Comparison of ENCODE assay signal across 8 cellular contexts in genomic region chr11:3947084-3947483, GRCh38.
DNase-seq lines count a peak whose midpoint lies in the region; ATAC-seq and TF ChIP-seq lines count a peak whose summit lies in the region.

No MANE protein-coding gene starts in this region.

- ATAC-seq in GM19455 (IDR thresholded peaks at IDR 0.05; ENCODE audit: unreplicated experiment) (peak; percentile 66), HG03571 (IDR thresholded peaks at IDR 0.05; ENCODE audit: unreplicated experiment) (peak; percentile 64), PC-3 (no peak)

- no peak overlapping the region for H2AFZ ChIP-seq in PC-3 (ENCODE audit: low read length)

- H3K9me3 Mint-ChIP-seq in CD8-positive, alpha-beta memory T cell = peaks cover 0 to 1% (median 0%) of the 10 kb centered on the region in 5 donors
- H3K9me3 Mint-ChIP-seq in activated T-cell treated with anti-CD3 and anti-CD28 coated beads, Interleukin-2, amount 50 U/mL, for 24 hours = peaks cover 7% of the 10 kb centered on the region
- no peaks in the 10 kb centered on the region for H3K9me3 Mint-ChIP-seq in immature natural killer cell

- H3K4me1 ChIP-seq in CD8-positive, alpha-beta memory T cell (ENCODE audit: insufficient read depth, low read length) = peaks cover 98% of the 10 kb centered on the region
- H3K4me1 ChIP-seq in stomach = peaks cover 47 to 99% (median 68%) of the 10 kb centered on the region in 4 donors
- H3K4me1 ChIP-seq in PC-3 (ENCODE audit: insufficient read depth, low read length) = no peaks in the 10 kb centered on the region

- H3K27me3 Mint-ChIP-seq in CD8-positive, alpha-beta memory T cell = no peaks in the 10 kb centered on the region
- no peaks in the 10 kb centered on the region for H3K27me3 Mint-ChIP-seq in activated T-cell treated with anti-CD3 and anti-CD28 coated beads, Interleukin-2, amount 50 U/mL, for 24 hours
- peaks cover 0 to 10% (median 2%) of the 10 kb centered on the region in 3 donors for H3K27me3 Mint-ChIP-seq in immature natural killer cell (ENCODE audit: low read depth in 3 of 3)

- H3K4me1 Mint-ChIP-seq in CD8-positive, alpha-beta memory T cell = peaks cover 94 to 97% (median 97%) of the 10 kb centered on the region in 3 donors
- peaks cover 94% of the 10 kb centered on the region for H3K4me1 Mint-ChIP-seq in activated T-cell treated with anti-CD3 and anti-CD28 coated beads, Interleukin-2, amount 50 U/mL, for 24 hours (ENCODE audit: low read depth)
- peaks cover 96 to 100% of the 10 kb centered on the region in 2 donors for H3K4me1 Mint-ChIP-seq in immature natural killer cell

- no peaks in the 10 kb centered on the region for H3F3A ChIP-seq in PC-3 (ENCODE audit: low read length, unreplicated experiment)

- no peaks in the 10 kb centered on the region for H3K36me3 ChIP-seq in CD8-positive, alpha-beta memory T cell (ENCODE audit: insufficient read depth, low read length)
- H3K36me3 ChIP-seq in stomach = no peaks in the 10 kb centered on the region
- no peaks in the 10 kb centered on the region for H3K36me3 ChIP-seq in PC-3 (ENCODE audit: low read depth, low read length)

- peaks cover 2 to 7% (median 5%) of the 10 kb centered on the region in 3 donors for H3K36me3 Mint-ChIP-seq in CD8-positive, alpha-beta memory T cell
- peaks cover 53% of the 10 kb centered on the region for H3K36me3 Mint-ChIP-seq in activated T-cell treated with anti-CD3 and anti-CD28 coated beads, Interleukin-2, amount 50 U/mL, for 24 hours (ENCODE audit: low read depth)
- peaks cover 0 to 11% (median 4%) of the 10 kb centered on the region in 3 donors for H3K36me3 Mint-ChIP-seq in immature natural killer cell

- peak overlapping the region; percentile 53 for H3K27ac ChIP-seq in CD8-positive, alpha-beta memory T cell (ENCODE audit: low read depth, low read length)
- H3K27ac ChIP-seq in stomach (peak overlapping the region; percentile 35 to 84 (median 73)), PC-3 (ENCODE audit: low read length) (no peak overlapping the region)

- intact Hi-C loops in stomach (cut with DNase I; ENCODE audit: low total_unique reads) (no loop called here), PC-3 (cut with micrococcal nuclease) (no loop called here)

- H4K20me1 ChIP-seq in PC-3 (ENCODE audit: low read length) = no peaks in the 10 kb centered on the region

- H3K79me2 ChIP-seq in PC-3 (ENCODE audit: low read length) = no peaks in the 10 kb centered on the region

- H3K4me3 ChIP-seq in CD8-positive, alpha-beta memory T cell (ENCODE audit: low read length) = peak overlapping the region; percentile 54
- no peak overlapping the region for H3K4me3 ChIP-seq in stomach
- H3K4me3 ChIP-seq in PC-3 (ENCODE audit: low read length) = no peak overlapping the region

- no peaks in the 10 kb centered on the region for H3K9me2 ChIP-seq in PC-3 (replicated peaks; ENCODE audit: low read length)

- H3K27ac Mint-ChIP-seq in CD8-positive, alpha-beta memory T cell = peak overlapping the region; percentile 79 to 99 (median 92)
- H3K27ac Mint-ChIP-seq in activated T-cell treated with anti-CD3 and anti-CD28 coated beads, Interleukin-2, amount 50 U/mL, for 24 hours = peak overlapping the region; percentile 92
- peak overlapping the region; percentile 92 to 98 (median 96) for H3K27ac Mint-ChIP-seq in immature natural killer cell

- POLR2A ChIA-PET in CD8-positive, alpha-beta memory T cell (lab: Charles Lee) = interaction anchor here (0.7 to 3.1 kb wide), 3 partner anchors 92 to 106 kb away, joined by 3 to 24 read pairs (median 8); partner anchors contain the start of genes RHOG and STIM1
- POLR2A ChIA-PET in PC-3 (lab: Charles Lee; ENCODE audit: unreplicated experiment) = no interaction called here

- H3K9ac ChIP-seq in PC-3 (ENCODE audit: low read length) = no peak overlapping the region

- peak overlapping the region; percentile 22 to 81 (median 77) for H3K4me3 Mint-ChIP-seq in CD8-positive, alpha-beta memory T cell
- H3K4me3 Mint-ChIP-seq in activated T-cell treated with anti-CD3 and anti-CD28 coated beads, Interleukin-2, amount 50 U/mL, for 24 hours = peak overlapping the region; percentile 32
- H3K4me3 Mint-ChIP-seq in immature natural killer cell = peak overlapping the region; percentile 61 to 88 (median 77)

- CTCF ChIA-PET in CD8-positive, alpha-beta memory T cell (lab: Charles Lee) = interaction anchor here (1.4 to 3.4 kb wide), 6 partner anchors 43 to 126 kb away, joined by 3 to 39 read pairs (median 8); partner anchors contain the start of gene STIM1
- CTCF ChIA-PET in PC-3 (lab: Charles Lee) = no interaction called here

- WGBS in stomach, 5 donors = 13 to 56% (median 28%) methylated on average over 1 of the region's 1 CpG

- no peak for TF ChIP-seq CTCF in stomach (IDR thresholded peaks at IDR 0.05)
- no peak for TF ChIP-seq CTCF in PC-3 (conservative IDR thresholded peaks at IDR 0.05; ENCODE audit: low read depth, low read length)

- no peak overlapping the region for H3K4me2 ChIP-seq in PC-3 (ENCODE audit: low read length)

- no peak for TF ChIP-seq EP300 in stomach (IDR thresholded peaks at IDR 0.05)

- H3K9me3 ChIP-seq in CD8-positive, alpha-beta memory T cell (ENCODE audit: low read length) = no peaks in the 10 kb centered on the region
- H3K9me3 ChIP-seq in stomach (no peaks in the 10 kb centered on the region), PC-3 (ENCODE audit: low read length) (no peaks in the 10 kb centered on the region)

- BruUV-seq in PC-3 (replicated peaks; lab: Mats Ljungman, UMichigan) = no TSS peak

- DNase-seq in CD8-positive, alpha-beta memory T cell = peak; percentile 16 to 81 (median 70)
- DNase-seq in activated T-cell treated with anti-CD3 and anti-CD28 coated beads, Interleukin-2, amount 50 U/mL, for 24 hours = no peak
- DNase-seq in immature natural killer cell (peak; percentile 79 to 85 (median 83)), stomach (no peak), PC-3 (no peak), islet precursor cell (no peak)

- H3K27me3 ChIP-seq in CD8-positive, alpha-beta memory T cell (ENCODE audit: insufficient read depth, low read length, poor library complexity, severe bottlenecking) = no peaks in the 10 kb centered on the region
- H3K27me3 ChIP-seq in stomach (no peaks in the 10 kb centered on the region), PC-3 (ENCODE audit: low read length) (no peaks in the 10 kb centered on the region)

- no peak for TF ChIP-seq POLR2A in stomach (IDR thresholded peaks at IDR 0.05)

Comparison
In these comparisons a context has a peak if more than half of its experiments do, and no peak if none do; other contexts are left out.
1. DNase-seq: peak in CD8-positive, alpha-beta memory T cell (5 of 5) and immature natural killer cell (3 of 3); none in activated T-cell treated with anti-CD3 and anti-CD28 coated beads, Interleukin-2, amount 50 U/mL, for 24 hours (single experiment), stomach (single experiment), PC-3 (single experiment) and islet precursor cell (single experiment).
2. Peak in every context shown above with its lines, with median percentiles within 50 percentile points of each other: H3K27ac Mint-ChIP-seq and H3K4me3 Mint-ChIP-seq.